1 cellular context compared by ENCODE assay signal in the genomic region with DNA sequence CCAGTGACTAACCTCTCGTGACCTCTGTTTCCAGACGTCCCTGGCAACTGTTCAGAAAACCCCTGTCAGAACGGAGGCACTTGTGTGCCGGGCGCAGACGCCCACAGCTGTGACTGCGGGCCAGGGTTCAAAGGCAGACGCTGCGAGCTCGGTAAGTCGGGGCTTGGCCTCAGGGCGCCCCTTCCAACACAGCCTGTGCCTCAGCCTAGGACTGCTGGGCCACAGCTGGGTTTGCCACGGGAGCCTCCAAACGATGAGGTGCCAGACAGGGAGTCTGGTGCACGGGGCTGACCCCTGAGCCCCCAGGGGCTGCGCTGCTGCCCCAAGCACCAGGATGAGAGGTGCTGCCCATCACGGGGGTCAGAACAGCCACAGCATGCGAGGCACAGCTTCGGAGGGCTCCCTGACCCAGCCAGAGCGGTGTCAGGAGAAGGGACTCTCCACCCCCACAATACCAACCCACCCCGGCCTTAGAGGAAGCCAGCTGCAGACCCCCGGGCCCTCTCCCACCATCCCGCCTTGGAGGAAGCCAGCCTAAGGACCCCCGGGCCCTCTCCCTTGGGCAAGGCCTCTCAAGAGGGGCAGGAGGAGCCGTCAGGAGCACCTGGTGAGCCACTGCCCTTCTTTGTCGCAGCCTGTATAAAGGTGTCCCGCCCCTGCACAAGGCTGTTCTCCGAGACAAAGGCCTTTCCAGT.
TF ChIP-seq lines count a peak whose summit lies in the region.

No MANE protein-coding gene starts in this region.

TF ChIP-seq in HepG2, 621 proteins besides CTCF, POLR2A, EP300 and RAD21 (continues in another document):
- TF ChIP-seq ZNF253 (CRISPR knock-in tag; IDR thresholded peaks at IDR 0.05; ENCODE audit: borderline replicate concordance): no peak
- no peak for TF ChIP-seq ZBTB42 (CRISPR knock-in tag; IDR thresholded peaks at IDR 0.05)
- TF ChIP-seq ZNF143 (CRISPR knock-in tag; IDR thresholded peaks at IDR 0.05): 0 out of 2 replicates have a peak, but pooled peaks have one; percentile 25
- no peak for TF ChIP-seq SALL2 (CRISPR knock-in tag; IDR thresholded peaks at IDR 0.05)
- TF ChIP-seq RELA (CRISPR knock-in tag; IDR thresholded peaks at IDR 0.05): no peak
- TF ChIP-seq, protein P1, sequence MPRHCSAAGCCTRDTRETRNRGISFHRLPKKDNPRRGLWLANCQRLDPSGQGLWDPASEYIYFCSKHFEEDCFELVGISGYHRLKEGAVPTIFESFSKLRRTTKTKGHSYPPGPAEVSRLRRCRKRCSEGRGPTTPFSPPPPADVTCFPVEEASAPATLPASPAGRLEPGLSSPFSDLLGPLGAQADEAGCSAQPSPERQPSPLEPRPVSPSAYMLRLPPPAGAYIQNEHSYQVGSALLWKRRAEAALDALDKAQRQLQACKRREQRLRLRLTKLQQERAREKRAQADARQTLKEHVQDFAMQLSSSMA (CRISPR knock-in tag; IDR thresholded peaks at IDR 0.05): no peak
- TF ChIP-seq KAT7 (CRISPR knock-in tag; IDR thresholded peaks at IDR 0.05; ENCODE audit: borderline replicate concordance): no peak
- no peak for TF ChIP-seq CBX5 (CRISPR knock-in tag; IDR thresholded peaks at IDR 0.05; ENCODE audit: borderline replicate concordance)
- TF ChIP-seq, protein P2, sequence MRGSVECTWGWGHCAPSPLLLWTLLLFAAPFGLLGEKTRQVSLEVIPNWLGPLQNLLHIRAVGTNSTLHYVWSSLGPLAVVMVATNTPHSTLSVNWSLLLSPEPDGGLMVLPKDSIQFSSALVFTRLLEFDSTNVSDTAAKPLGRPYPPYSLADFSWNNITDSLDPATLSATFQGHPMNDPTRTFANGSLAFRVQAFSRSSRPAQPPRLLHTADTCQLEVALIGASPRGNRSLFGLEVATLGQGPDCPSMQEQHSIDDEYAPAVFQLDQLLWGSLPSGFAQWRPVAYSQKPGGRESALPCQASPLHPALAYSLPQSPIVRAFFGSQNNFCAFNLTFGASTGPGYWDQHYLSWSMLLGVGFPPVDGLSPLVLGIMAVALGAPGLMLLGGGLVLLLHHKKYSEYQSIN (CRISPR knock-in tag; IDR thresholded peaks at IDR 0.05; ENCODE audit: borderline replicate concordance): no peak
- TF ChIP-seq, protein P3, sequence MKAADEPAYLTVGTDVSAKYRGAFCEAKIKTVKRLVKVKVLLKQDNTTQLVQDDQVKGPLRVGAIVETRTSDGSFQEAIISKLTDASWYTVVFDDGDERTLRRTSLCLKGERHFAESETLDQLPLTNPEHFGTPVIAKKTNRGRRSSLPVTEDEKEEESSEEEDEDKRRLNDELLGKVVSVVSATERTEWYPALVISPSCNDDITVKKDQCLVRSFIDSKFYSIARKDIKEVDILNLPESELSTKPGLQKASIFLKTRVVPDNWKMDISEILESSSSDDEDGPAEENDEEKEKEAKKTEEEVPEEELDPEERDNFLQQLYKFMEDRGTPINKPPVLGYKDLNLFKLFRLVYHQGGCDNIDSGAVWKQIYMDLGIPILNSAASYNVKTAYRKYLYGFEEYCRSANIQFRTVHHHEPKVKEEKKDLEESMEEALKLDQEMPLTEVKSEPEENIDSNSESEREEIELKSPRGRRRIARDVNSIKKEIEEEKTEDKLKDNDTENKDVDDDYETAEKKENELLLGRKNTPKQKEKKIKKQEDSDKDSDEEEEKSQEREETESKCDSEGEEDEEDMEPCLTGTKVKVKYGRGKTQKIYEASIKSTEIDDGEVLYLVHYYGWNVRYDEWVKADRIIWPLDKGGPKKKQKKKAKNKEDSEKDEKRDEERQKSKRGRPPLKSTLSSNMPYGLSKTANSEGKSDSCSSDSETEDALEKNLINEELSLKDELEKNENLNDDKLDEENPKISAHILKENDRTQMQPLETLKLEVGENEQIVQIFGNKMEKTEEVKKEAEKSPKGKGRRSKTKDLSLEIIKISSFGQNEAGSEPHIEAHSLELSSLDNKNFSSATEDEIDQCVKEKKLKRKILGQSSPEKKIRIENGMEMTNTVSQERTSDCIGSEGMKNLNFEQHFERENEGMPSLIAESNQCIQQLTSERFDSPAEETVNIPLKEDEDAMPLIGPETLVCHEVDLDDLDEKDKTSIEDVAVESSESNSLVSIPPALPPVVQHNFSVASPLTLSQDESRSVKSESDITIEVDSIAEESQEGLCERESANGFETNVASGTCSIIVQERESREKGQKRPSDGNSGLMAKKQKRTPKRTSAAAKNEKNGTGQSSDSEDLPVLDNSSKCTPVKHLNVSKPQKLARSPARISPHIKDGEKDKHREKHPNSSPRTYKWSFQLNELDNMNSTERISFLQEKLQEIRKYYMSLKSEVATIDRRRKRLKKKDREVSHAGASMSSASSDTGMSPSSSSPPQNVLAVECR (CRISPR knock-in tag; IDR thresholded peaks at IDR 0.05; ENCODE audit: borderline replicate concordance): peak; percentile 33; the same call in 1 of the 2 replicates
- TF ChIP-seq ZSCAN21 (CRISPR knock-in tag; IDR thresholded peaks at IDR 0.05; ENCODE audit: borderline replicate concordance): no peak
- no peak for TF ChIP-seq NRL (CRISPR knock-in tag; IDR thresholded peaks at IDR 0.05; ENCODE audit: borderline replicate concordance)
- TF ChIP-seq, protein P4, sequence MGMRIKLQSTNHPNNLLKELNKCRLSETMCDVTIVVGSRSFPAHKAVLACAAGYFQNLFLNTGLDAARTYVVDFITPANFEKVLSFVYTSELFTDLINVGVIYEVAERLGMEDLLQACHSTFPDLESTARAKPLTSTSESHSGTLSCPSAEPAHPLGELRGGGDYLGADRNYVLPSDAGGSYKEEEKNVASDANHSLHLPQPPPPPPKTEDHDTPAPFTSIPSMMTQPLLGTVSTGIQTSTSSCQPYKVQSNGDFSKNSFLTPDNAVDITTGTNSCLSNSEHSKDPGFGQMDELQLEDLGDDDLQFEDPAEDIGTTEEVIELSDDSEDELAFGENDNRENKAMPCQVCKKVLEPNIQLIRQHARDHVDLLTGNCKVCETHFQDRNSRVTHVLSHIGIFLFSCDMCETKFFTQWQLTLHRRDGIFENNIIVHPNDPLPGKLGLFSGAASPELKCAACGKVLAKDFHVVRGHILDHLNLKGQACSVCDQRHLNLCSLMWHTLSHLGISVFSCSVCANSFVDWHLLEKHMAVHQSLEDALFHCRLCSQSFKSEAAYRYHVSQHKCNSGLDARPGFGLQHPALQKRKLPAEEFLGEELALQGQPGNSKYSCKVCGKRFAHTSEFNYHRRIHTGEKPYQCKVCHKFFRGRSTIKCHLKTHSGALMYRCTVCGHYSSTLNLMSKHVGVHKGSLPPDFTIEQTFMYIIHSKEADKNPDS (CRISPR knock-in tag; IDR thresholded peaks at IDR 0.05): no peak
- no peak for TF ChIP-seq SAP130 (CRISPR knock-in tag; IDR thresholded peaks at IDR 0.05; ENCODE audit: low read depth)
- TF ChIP-seq TRIM24 (CRISPR knock-in tag; IDR thresholded peaks at IDR 0.05): no peak
- TF ChIP-seq, protein P5, sequence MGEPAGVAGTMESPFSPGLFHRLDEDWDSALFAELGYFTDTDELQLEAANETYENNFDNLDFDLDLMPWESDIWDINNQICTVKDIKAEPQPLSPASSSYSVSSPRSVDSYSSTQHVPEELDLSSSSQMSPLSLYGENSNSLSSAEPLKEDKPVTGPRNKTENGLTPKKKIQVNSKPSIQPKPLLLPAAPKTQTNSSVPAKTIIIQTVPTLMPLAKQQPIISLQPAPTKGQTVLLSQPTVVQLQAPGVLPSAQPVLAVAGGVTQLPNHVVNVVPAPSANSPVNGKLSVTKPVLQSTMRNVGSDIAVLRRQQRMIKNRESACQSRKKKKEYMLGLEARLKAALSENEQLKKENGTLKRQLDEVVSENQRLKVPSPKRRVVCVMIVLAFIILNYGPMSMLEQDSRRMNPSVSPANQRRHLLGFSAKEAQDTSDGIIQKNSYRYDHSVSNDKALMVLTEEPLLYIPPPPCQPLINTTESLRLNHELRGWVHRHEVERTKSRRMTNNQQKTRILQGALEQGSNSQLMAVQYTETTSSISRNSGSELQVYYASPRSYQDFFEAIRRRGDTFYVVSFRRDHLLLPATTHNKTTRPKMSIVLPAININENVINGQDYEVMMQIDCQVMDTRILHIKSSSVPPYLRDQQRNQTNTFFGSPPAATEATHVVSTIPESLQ (CRISPR knock-in tag; conservative IDR thresholded peaks at IDR 0.05): no peak
- no peak for TF ChIP-seq FOXP1 (IDR thresholded peaks at IDR 0.05)
- TF ChIP-seq FOXP1 (CRISPR knock-in tag; IDR thresholded peaks at IDR 0.05): no peak
- TF ChIP-seq CCAR2 (optimal IDR thresholded peaks at IDR 0.05; ENCODE audit: low read depth, low read length): no peak
- TF ChIP-seq, protein P6, sequence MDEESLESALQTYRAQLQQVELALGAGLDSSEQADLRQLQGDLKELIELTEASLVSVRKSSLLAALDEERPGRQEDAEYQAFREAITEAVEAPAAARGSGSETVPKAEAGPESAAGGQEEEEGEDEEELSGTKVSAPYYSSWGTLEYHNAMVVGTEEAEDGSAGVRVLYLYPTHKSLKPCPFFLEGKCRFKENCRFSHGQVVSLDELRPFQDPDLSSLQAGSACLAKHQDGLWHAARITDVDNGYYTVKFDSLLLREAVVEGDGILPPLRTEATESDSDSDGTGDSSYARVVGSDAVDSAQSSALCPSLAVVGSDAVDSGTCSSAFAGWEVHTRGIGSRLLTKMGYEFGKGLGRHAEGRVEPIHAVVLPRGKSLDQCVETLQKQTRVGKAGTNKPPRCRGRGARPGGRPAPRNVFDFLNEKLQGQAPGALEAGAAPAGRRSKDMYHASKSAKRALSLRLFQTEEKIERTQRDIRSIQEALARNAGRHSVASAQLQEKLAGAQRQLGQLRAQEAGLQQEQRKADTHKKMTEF (CRISPR knock-in tag; IDR thresholded peaks at IDR 0.05): no peak
- TF ChIP-seq, protein P7, sequence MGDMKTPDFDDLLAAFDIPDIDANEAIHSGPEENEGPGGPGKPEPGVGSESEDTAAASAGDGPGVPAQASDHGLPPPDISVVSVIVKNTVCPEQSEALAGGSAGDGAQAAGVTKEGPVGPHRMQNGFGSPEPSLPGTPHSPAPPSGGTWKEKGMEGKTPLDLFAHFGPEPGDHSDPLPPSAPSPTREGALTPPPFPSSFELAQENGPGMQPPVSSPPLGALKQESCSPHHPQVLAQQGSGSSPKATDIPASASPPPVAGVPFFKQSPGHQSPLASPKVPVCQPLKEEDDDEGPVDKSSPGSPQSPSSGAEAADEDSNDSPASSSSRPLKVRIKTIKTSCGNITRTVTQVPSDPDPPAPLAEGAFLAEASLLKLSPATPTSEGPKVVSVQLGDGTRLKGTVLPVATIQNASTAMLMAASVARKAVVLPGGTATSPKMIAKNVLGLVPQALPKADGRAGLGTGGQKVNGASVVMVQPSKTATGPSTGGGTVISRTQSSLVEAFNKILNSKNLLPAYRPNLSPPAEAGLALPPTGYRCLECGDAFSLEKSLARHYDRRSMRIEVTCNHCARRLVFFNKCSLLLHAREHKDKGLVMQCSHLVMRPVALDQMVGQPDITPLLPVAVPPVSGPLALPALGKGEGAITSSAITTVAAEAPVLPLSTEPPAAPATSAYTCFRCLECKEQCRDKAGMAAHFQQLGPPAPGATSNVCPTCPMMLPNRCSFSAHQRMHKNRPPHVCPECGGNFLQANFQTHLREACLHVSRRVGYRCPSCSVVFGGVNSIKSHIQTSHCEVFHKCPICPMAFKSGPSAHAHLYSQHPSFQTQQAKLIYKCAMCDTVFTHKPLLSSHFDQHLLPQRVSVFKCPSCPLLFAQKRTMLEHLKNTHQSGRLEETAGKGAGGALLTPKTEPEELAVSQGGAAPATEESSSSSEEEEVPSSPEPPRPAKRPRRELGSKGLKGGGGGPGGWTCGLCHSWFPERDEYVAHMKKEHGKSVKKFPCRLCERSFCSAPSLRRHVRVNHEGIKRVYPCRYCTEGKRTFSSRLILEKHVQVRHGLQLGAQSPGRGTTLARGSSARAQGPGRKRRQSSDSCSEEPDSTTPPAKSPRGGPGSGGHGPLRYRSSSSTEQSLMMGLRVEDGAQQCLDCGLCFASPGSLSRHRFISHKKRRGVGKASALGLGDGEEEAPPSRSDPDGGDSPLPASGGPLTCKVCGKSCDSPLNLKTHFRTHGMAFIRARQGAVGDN (CRISPR knock-in tag; IDR thresholded peaks at IDR 0.05): 0 out of 2 replicates have a peak, but pooled peaks have one; percentile 38
- TF ChIP-seq MAFK (conservative IDR thresholded peaks at IDR 0.05 in 1 of 2, IDR thresholded peaks at IDR 0.05 in 1 of 2; ENCODE audit: low read length in 2 of 2): no peak
- TF ChIP-seq, protein P8, sequence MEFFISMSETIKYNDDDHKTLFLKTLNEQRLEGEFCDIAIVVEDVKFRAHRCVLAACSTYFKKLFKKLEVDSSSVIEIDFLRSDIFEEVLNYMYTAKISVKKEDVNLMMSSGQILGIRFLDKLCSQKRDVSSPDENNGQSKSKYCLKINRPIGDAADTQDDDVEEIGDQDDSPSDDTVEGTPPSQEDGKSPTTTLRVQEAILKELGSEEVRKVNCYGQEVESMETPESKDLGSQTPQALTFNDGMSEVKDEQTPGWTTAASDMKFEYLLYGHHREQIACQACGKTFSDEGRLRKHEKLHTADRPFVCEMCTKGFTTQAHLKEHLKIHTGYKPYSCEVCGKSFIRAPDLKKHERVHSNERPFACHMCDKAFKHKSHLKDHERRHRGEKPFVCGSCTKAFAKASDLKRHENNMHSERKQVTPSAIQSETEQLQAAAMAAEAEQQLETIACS (CRISPR knock-in tag; IDR thresholded peaks at IDR 0.05): 0 out of 2 replicates have a peak, but pooled peaks have one; percentile 33
- TF ChIP-seq ZNF563 (CRISPR knock-in tag; IDR thresholded peaks at IDR 0.05): no peak
- no peak for TF ChIP-seq ZBTB21 (CRISPR knock-in tag; IDR thresholded peaks at IDR 0.05)
- TF ChIP-seq, protein P9, sequence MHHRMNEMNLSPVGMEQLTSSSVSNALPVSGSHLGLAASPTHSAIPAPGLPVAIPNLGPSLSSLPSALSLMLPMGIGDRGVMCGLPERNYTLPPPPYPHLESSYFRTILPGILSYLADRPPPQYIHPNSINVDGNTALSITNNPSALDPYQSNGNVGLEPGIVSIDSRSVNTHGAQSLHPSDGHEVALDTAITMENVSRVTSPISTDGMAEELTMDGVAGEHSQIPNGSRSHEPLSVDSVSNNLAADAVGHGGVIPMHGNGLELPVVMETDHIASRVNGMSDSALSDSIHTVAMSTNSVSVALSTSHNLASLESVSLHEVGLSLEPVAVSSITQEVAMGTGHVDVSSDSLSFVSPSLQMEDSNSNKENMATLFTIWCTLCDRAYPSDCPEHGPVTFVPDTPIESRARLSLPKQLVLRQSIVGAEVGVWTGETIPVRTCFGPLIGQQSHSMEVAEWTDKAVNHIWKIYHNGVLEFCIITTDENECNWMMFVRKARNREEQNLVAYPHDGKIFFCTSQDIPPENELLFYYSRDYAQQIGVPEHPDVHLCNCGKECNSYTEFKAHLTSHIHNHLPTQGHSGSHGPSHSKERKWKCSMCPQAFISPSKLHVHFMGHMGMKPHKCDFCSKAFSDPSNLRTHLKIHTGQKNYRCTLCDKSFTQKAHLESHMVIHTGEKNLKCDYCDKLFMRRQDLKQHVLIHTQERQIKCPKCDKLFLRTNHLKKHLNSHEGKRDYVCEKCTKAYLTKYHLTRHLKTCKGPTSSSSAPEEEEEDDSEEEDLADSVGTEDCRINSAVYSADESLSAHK (CRISPR knock-in tag; IDR thresholded peaks at IDR 0.05; ENCODE audit: borderline replicate concordance): no peak
- TF ChIP-seq SRF (IDR thresholded peaks at IDR 0.05; ENCODE audit: low read depth, low read length): no peak
- TF ChIP-seq FOXC1 (CRISPR knock-in tag; IDR thresholded peaks at IDR 0.05; ENCODE audit: borderline replicate concordance): no peak
- TF ChIP-seq, protein P10, sequence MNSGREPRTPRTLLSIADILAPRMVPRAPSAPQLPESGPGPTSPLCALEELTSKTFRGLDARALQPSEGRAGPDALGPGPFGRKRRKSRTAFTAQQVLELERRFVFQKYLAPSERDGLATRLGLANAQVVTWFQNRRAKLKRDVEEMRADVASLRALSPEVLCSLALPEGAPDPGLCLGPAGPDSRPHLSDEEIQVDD (CRISPR knock-in tag; IDR thresholded peaks at IDR 0.05; ENCODE audit: borderline replicate concordance): no peak
- TF ChIP-seq, protein P11, sequence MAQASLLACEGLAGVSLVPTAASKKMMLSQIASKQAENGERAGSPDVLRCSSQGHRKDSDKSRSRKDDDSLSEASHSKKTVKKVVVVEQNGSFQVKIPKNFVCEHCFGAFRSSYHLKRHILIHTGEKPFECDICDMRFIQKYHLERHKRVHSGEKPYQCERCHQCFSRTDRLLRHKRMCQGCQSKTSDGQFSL (CRISPR knock-in tag; IDR thresholded peaks at IDR 0.05): no peak
- TF ChIP-seq PCBP1 (IDR thresholded peaks at IDR 0.05; ENCODE audit: borderline replicate concordance, low read depth, low read length): no peak
- no peak for TF ChIP-seq EHMT2 (IDR thresholded peaks at IDR 0.05; ENCODE audit: borderline replicate concordance, low read depth, low read length)
